Comparison of ENCODE assay signal across 15 cellular contexts in the genomic region with DNA sequence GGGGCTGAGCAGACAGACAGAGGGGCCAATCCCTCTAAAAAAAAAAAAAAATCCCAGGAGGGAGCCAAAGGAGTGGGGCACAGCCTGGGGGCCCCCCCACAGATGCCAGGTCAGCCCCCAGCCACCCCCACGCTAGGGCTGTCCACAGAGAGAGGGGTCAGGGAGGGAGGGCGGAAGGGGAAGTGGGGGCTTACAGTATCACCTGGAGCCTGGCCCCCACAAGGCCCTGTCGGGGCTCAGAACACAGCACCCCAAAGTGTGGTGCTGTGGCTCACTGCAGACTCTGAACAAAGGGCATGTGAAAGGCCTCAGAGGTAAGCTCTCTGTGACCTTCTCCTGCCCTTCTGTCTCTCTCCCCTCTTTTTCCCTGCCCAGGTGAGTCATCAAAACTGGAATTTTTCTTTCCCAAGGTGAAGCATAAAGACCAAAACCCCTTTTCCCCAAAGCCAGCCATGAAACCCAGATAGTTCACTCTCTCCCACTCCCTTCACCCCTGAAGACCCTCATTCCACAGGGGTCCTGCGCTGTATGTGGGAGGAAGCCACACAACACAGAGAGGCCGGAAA. TPM values are rescaled to one million over a fixed set of nuclear protein-coding genes. Genes with fewer than 3 reads are reported as not detected.
DNase-seq lines count a peak whose midpoint lies in the region; ATAC-seq and TF ChIP-seq lines count a peak whose summit lies in the region.
"Had no signal": no experiment of that assay in that cellular context is flagged by ENCODE, and none has a peak within 500 bp of the region (broad histone marks: within the 10 kb centered on the region; RNA-seq: fewer than 3 reads in every experiment).

No MANE protein-coding gene starts in this region.

- ATAC-seq in HG02938 (IDR thresholded peaks at IDR 0.05; ENCODE audit: unreplicated experiment): no peak
- ATAC-seq: foreskin keratinocyte had no signal

- H3K4me3 Mint-ChIP-seq in MCF 10A (ENCODE audit: unreplicated experiment): no peak overlapping the region
- peak overlapping the region in 1 of 3 experiments; percentile 26 for H3K4me3 Mint-ChIP-seq in nephron

- TF ChIP-seq POLR2A in breast epithelium (IDR thresholded peaks at IDR 0.05) (no peak), thyroid gland (IDR thresholded peaks at IDR 0.05) (no peak)

- H3K27ac Mint-ChIP-seq in MCF 10A (ENCODE audit: low read depth, unreplicated experiment): peak overlapping the region; percentile 54
- H3K27ac Mint-ChIP-seq in nephron: peak overlapping the region; percentile 85 to 97 (median 97)

- POLR2A ChIA-PET in MCF 10A (lab: Yijun Ruan, JAX): no interaction called here

- H3K4me1 ChIP-seq in breast epithelium: no peaks in the 10 kb centered on the region
- H3K4me1 ChIP-seq in thyroid gland: peaks cover 34 to 56% of the 10 kb centered on the region in 2 donors

- peak; percentile 38 for DNase-seq in MCF 10A (ENCODE audit: unreplicated experiment)
- no peak for DNase-seq in breast epithelium (ENCODE audit: low spot score in 2 of 2)
- DNase-seq in dorsolateral prefrontal cortex: no peak
- no peak for DNase-seq in thyroid gland
- no peak for DNase-seq in glomerular visceral epithelial cell (ENCODE audit: extremely low spot score)
- DNase-seq in GM19240 (ENCODE audit: insufficient read length, low spot score): no peak
- DNase-seq: activated naive CD4-positive, alpha-beta T cell treated with Interleukin-2 at 50 U/mL for 16 hours; foreskin keratinocyte; NCI-H1694; NCI-H510A; OCI-M1 had no signal

- peaks cover 38% of the 10 kb centered on the region for H3K4me1 Mint-ChIP-seq in MCF 10A (ENCODE audit: insufficient read depth, unreplicated experiment)
- H3K4me1 Mint-ChIP-seq in nephron: peaks cover 83% of the 10 kb centered on the region

- H3K27ac ChIP-seq in breast epithelium (no peak overlapping the region), dorsolateral prefrontal cortex (peak overlapping the region in 54 of 59 donors; percentile 28 to 99 (median 78)), thyroid gland (peak overlapping the region; percentile 92 to 95 (median 95))
- H3K27ac ChIP-seq: cardiac muscle cell, foreskin keratinocyte, suprapubic skin had no signal

- intact Hi-C loops in MCF 10A (cut with micrococcal nuclease) (no loop called here), breast epithelium (cut with DNase I; ENCODE audit: low total_unique reads) (no loop called here), dorsolateral prefrontal cortex (cut with DNase I) (no loop called here), thyroid gland (cut with DNase I) (no loop called here)

- peaks cover 7% of the 10 kb centered on the region for H3K36me3 Mint-ChIP-seq in MCF 10A (ENCODE audit: insufficient read depth, unreplicated experiment)
- no peaks in the 10 kb centered on the region for H3K36me3 Mint-ChIP-seq in nephron (ENCODE audit: low read depth)

- H3K9me3 Mint-ChIP-seq in MCF 10A (ENCODE audit: unreplicated experiment) (no peaks in the 10 kb centered on the region), nephron (no peaks in the 10 kb centered on the region)

- H3K9me3 ChIP-seq in breast epithelium (no peaks in the 10 kb centered on the region), thyroid gland (no peaks in the 10 kb centered on the region)
- H3K9me3 ChIP-seq: suprapubic skin had no signal

- no peaks in the 10 kb centered on the region for H3K27me3 ChIP-seq in breast epithelium
- no peaks in the 10 kb centered on the region for H3K27me3 ChIP-seq in dorsolateral prefrontal cortex
- H3K27me3 ChIP-seq in thyroid gland: no peaks in the 10 kb centered on the region
- H3K27me3 ChIP-seq: cardiac muscle cell, foreskin keratinocyte, suprapubic skin had no signal

- BruUV-seq in MCF 10A (replicated peaks; lab: Mats Ljungman, UMichigan): no TSS peak

- TF ChIP-seq CTCF in MCF 10A (IDR thresholded peaks at IDR 0.05; ENCODE audit: unreplicated experiment): no peak
- no peak for TF ChIP-seq CTCF in breast epithelium (IDR thresholded peaks at IDR 0.05)
- no peak for TF ChIP-seq CTCF in dorsolateral prefrontal cortex (IDR thresholded peaks at IDR 0.05 in 54 of 56, conservative IDR thresholded peaks at IDR 0.05 in 2 of 56; ENCODE audit: low read depth in 1 of 56, partially characterized antibody in 56 of 56)
- TF ChIP-seq CTCF in nephron (IDR thresholded peaks at IDR 0.05; ENCODE audit: unreplicated experiment in 3 of 3): no peak
- no peak for TF ChIP-seq CTCF in thyroid gland (IDR thresholded peaks at IDR 0.05)

- CTCF ChIA-PET in MCF 10A (lab: Yijun Ruan, JAX): interaction anchor here (0.9 to 1.1 kb wide), 2 partner anchors 9 to 104 kb away, joined by 3 read pairs; no protein-coding TSS in a partner anchor

- H3K27me3 Mint-ChIP-seq in MCF 10A (ENCODE audit: insufficient read depth, unreplicated experiment) (no peaks in the 10 kb centered on the region), nephron (ENCODE audit: low read depth) (no peaks in the 10 kb centered on the region)

- H3K4me3 ChIP-seq in breast epithelium (no peak overlapping the region), dorsolateral prefrontal cortex (peak overlapping the region in 6 of 59 donors; percentile 3 to 13 (median 6)), thyroid gland (replicated peaks in 1 of 3) (no peak overlapping the region)
- H3K4me3 ChIP-seq: cardiac muscle cell, suprapubic skin had no signal

- 93 to 95% methylated on average over 4 to 5 of the region's 5 CpGs for WGBS in thyroid gland, 2 donors

- H3K36me3 ChIP-seq in breast epithelium: no peaks in the 10 kb centered on the region
- H3K36me3 ChIP-seq in thyroid gland: no peaks in the 10 kb centered on the region
- H3K36me3 ChIP-seq: cardiac muscle cell, suprapubic skin had no signal

RNA-seq across cellular contexts. Expression of a gene that starts 13.9 kb away (rescaled TPM):
- total RNA-seq in MCF 10A (2022) (22.4 and 29.6 TPM in 2 replicates), breast epithelium (10 to 100 TPM; 30.1 to 74.4 (median 59.3) TPM), dorsolateral prefrontal cortex (100 to 1,000 TPM; 151 to 703 (median 290) TPM), thyroid gland (10 to 100 TPM; 49.2 to 68.3 (median 64.2) TPM)

Comparison
In these comparisons a context has a peak if more than half of its experiments do, and no peak if none do; other contexts are left out.
1. H3K27ac ChIP-seq: peak in dorsolateral prefrontal cortex (54 of 59) and thyroid gland (3 of 3); none in breast epithelium (0 of 2).